In genomic region chr10:43383204-43383971, GRCh38 we compare ENCODE assay signal across 18 cellular contexts. TPM values are rescaled to one million over a fixed set of nuclear protein-coding genes. Genes with fewer than 3 reads are reported as not detected.
DNase-seq lines count a peak whose midpoint lies in the region; ATAC-seq, FAIRE-seq and TF ChIP-seq lines count a peak whose summit lies in the region.
"Had no signal": no experiment of that assay in that cellular context is flagged by ENCODE, and none has a peak within 500 bp of the region (broad histone marks: within the 10 kb centered on the region; RNA-seq: fewer than 3 reads in every experiment).

No MANE protein-coding gene starts in this region.

- H3K36me3 Mint-ChIP-seq in WTC11: peaks cover 28% of the 10 kb centered on the region

- no peak for TF ChIP-seq CTCF in A549 (IDR thresholded peaks at IDR 0.05)
- no peak for TF ChIP-seq CTCF in DND-41 (IDR thresholded peaks at IDR 0.05; ENCODE audit: borderline replicate concordance, extremely low read depth, low read length, poor library complexity, severe bottlenecking)
- no peak for TF ChIP-seq CTCF in WTC11 (IDR thresholded peaks at IDR 0.05)
- TF ChIP-seq CTCF in GM13977 (IDR thresholded peaks at IDR 0.05; ENCODE audit: extremely low read depth, insufficient read depth, missing control alignments): no peak
- TF ChIP-seq CTCF in upper lobe of left lung (IDR thresholded peaks at IDR 0.05): no peak

- no peak for DNase-seq in A549 (ENCODE audit: low read depth in 1 of 2, low spot score in 1 of 2)
- no peak for DNase-seq in DND-41
- no peak for DNase-seq in WTC11 (ENCODE audit: low spot score)
- no peak for DNase-seq in left lobe of liver (ENCODE audit: low spot score)
- no peak for DNase-seq in NCI-H2196 (lab: John Stamatoyannopoulos, UW; ENCODE audit: unreplicated experiment)
- DNase-seq in GM13977 (ENCODE audit: low spot score): no peak
- no peak for DNase-seq in upper lobe of left lung
- no peak for DNase-seq in sciatic nerve (ENCODE audit: low spot score)
- DNase-seq: activated CD8-positive, alpha-beta memory T cell treated with anti-CD3 and anti-CD28 coated beads, Interleukin-2, amount 50 U/mL, for 4 hours; anterior cingulate cortex; C1 segment of cervical spinal cord; effector memory CD4-positive, alpha-beta T cell; heart right ventricle; NCI-H1048; NCI-H446; SHP77 treated with DMSO at 0.1 percent for 48 hours; stimulated activated CD4-positive, alpha-beta T cell treated with anti-CD3 and anti-CD28 coated beads, Interleukin-1b, Interleukin-23, amount 100 ng/mL, for 48 hours had no signal

- H3K4me2 ChIP-seq in A549 (peak overlapping the region; percentile 62), DND-41 (ENCODE audit: insufficient read depth, low read length) (no peak overlapping the region)

- ATAC-seq in A549 (peak; percentile 35 to 37; a peak in 4 of 6 replicates), DND-41 (ENCODE audit: insufficient read depth, low read depth) (peak; percentile 35), WTC11 (peak; percentile 11), left lobe of liver (peak; percentile 13), upper lobe of left lung (ENCODE audit: low FRiP score in 2 of 2) (no peak), sciatic nerve (no peak)

- no peaks in the 10 kb centered on the region for H3K9me3 Mint-ChIP-seq in WTC11

- H3K4me3 ChIP-seq in A549 (no peak overlapping the region), DND-41 (ENCODE audit: low read depth in 1 of 2, low read length in 2 of 2) (no peak overlapping the region), upper lobe of left lung (no peak overlapping the region)
- H3K4me3 ChIP-seq: heart right ventricle had no signal

- H3K9ac ChIP-seq in DND-41 (ENCODE audit: low read depth, low read length): no peak overlapping the region

- in situ Hi-C loops in GM13977 (cut with MboI; ENCODE audit: low pct_unique_long_range_greater_than_20kb, low sequenced_read_pairs, unreplicated experiment): no loop called here

- peaks cover 19% of the 10 kb centered on the region for H3K79me2 ChIP-seq in DND-41 (ENCODE audit: insufficient read depth, low read length)

- no peak for TF ChIP-seq POLR2A in A549 (IDR thresholded peaks at IDR 0.05; ENCODE audit: low read length)
- no peak for TF ChIP-seq POLR2A in upper lobe of left lung (IDR thresholded peaks at IDR 0.05)

- POLR2A ChIA-PET in A549 (lab: Yijun Ruan, JAX): interaction anchor here (0.6 kb wide), 1 partner anchor 26 kb away, joined by 3 read pairs; the partner anchor contains the start of gene HNRNPF
- POLR2A ChIA-PET in WTC11 (lab: Charles Lee): interaction anchor here (0.7 to 1.0 kb wide), 2 partner anchors 12 to 196 kb away, joined by 4 to 6 read pairs; no protein-coding TSS in a partner anchor

- no peak overlapping the region for H3K27ac Mint-ChIP-seq in WTC11

- no peak for FAIRE-seq in A549 (lab: Jason Lieb, UNC)

- no peaks in the 10 kb centered on the region; the same call in 1 of the 2 replicates for H3K27me3 Mint-ChIP-seq in WTC11 (ENCODE audit: low read depth)

- no peak overlapping the region for H2AFZ ChIP-seq in DND-41 (ENCODE audit: low read depth, low read length)

- H4K20me1 ChIP-seq in DND-41 (ENCODE audit: insufficient read depth, low read length): peaks cover 32% of the 10 kb centered on the region

- 58% methylated on average over 14 of the region's 14 CpGs for WGBS in A549 (ENCODE audit: missing lambda C conversion rate)
- 66 to 71% methylated on average over 14 of the region's 14 CpGs for WGBS in upper lobe of left lung, 2 donors

- no peak overlapping the region for H3K4me3 Mint-ChIP-seq in WTC11

- TF ChIP-seq EP300 in A549 (IDR thresholded peaks at IDR 0.05) (no peak), upper lobe of left lung (IDR thresholded peaks at IDR 0.05) (no peak)

- no peak for TF ChIP-seq RAD21 in A549 (conservative IDR thresholded peaks at IDR 0.05 in 1 of 2, IDR thresholded peaks at IDR 0.05 in 1 of 2)

- peak overlapping the region; percentile 50 to 71; a peak in 5 of 6 replicates for H3K27ac ChIP-seq in A549
- H3K27ac ChIP-seq in DND-41 (ENCODE audit: low read length): no peak overlapping the region
- H3K27ac ChIP-seq in upper lobe of left lung: peak overlapping the region in 1 of 4 donors; percentile 13
- H3K27ac ChIP-seq: heart right ventricle had no signal

- peaks cover 28% of the 10 kb centered on the region for H3K4me1 ChIP-seq in A549
- no peaks in the 10 kb centered on the region for H3K4me1 ChIP-seq in DND-41 (ENCODE audit: insufficient read depth, low read length)
- no peaks in the 10 kb centered on the region for H3K4me1 ChIP-seq in upper lobe of left lung

- H3K36me3 ChIP-seq in DND-41 (ENCODE audit: insufficient read depth, low read length): peaks cover 35% of the 10 kb centered on the region
- H3K36me3 ChIP-seq in upper lobe of left lung: peaks cover 21 to 43% (median 29%) of the 10 kb centered on the region in 4 donors

- CTCF ChIA-PET in A549 (lab: Yijun Ruan, JAX): interaction anchor here (0.6 to 1.6 kb wide), 6 partner anchors 17 to 1572 kb away, joined by 3 to 7 read pairs (median 4); no protein-coding TSS in a partner anchor
- CTCF ChIA-PET in WTC11 (lab: Charles Lee): interaction anchor here (0.6 kb wide), 1 partner anchor 79 kb away, joined by 3 read pairs; no protein-coding TSS in a partner anchor

- no peaks in the 10 kb centered on the region for H3K9me3 ChIP-seq in A549
- H3K9me3 ChIP-seq in DND-41 (ENCODE audit: insufficient read depth, low read length, severe bottlenecking): no peaks in the 10 kb centered on the region
- no peaks in the 10 kb centered on the region for H3K9me3 ChIP-seq in upper lobe of left lung
- H3K9me3 ChIP-seq: heart right ventricle had no signal

- H3K27me3 ChIP-seq in DND-41 (ENCODE audit: insufficient read depth, low read length, poor library complexity) (no peaks in the 10 kb centered on the region), upper lobe of left lung (no peaks in the 10 kb centered on the region)
- H3K27me3 ChIP-seq: heart right ventricle had no signal

- intact Hi-C loops in sciatic nerve (cut with DNase I): no loop called here

- H3K4me1 Mint-ChIP-seq in WTC11: no peaks in the 10 kb centered on the region

TF ChIP-seq in A549, 52 proteins besides CTCF, POLR2A, EP300 and RAD21:
- TF ChIP-seq PBX3 (IDR thresholded peaks at IDR 0.05) (0 out of 2 replicates have a peak, but pooled peaks have one; percentile 33), FOSL2 (IDR thresholded peaks at IDR 0.05) (no peak), FOSL2 (CRISPR knock-in tag; IDR thresholded peaks at IDR 0.05) (no peak; the same call in 1 of the 2 replicates)

TF ChIP-seq in WTC11, 78 proteins besides CTCF, POLR2A, EP300 and RAD21 (continues in another document):
- TF ChIP-seq SP1 (CRISPR knock-in tag; conservative IDR thresholded peaks at IDR 0.05) (no peak), MLX (CRISPR knock-in tag; IDR thresholded peaks at IDR 0.05) (no peak)

RNA-seq across cellular contexts. Expression of gene FXYD4, which starts 12.0 kb away (rescaled TPM):
- polyA plus RNA-seq in A549 (2011; rRNA removed) (not detected in 2 replicates), A549 (2017; fragmentation: RNase III; extraction: RNeasy Plus Mini Kit Qiagen cat#74134 plus additional on column Dnase treatment) (not detected in 3 replicates)
- not detected in 2 replicates for polyA plus RNA-seq in A549 (2012; cell fraction: cytosol; rRNA removed)
- not detected in 2 replicates for polyA plus RNA-seq in A549 (2012; cell fraction: nucleus; rRNA removed)
- not detected in 2 replicates for polyA minus RNA-seq in A549 (2011; rRNA and poly(A)+ RNA removed)
- total RNA-seq in WTC11 (2021) (not detected in 3 replicates), left lobe of liver (not detected), upper lobe of left lung (1 to 10 TPM in 3 of 6 donors, not detected in 3; 2.5 to 4.0 (median 2.7) TPM), sciatic nerve (not detected)
- total RNA-seq: osteocyte had no signal
- polyA plus RNA-seq: heart right ventricle had no signal

RNA-seq across cellular contexts. Expression of gene HNRNPF, which starts 25.6 kb away (rescaled TPM):
- polyA plus RNA-seq in A549 (2011; rRNA removed) (198 and 271 TPM in 2 replicates), A549 (2017; fragmentation: RNase III; extraction: RNeasy Plus Mini Kit Qiagen cat#74134 plus additional on column Dnase treatment) (217 to 228 TPM (median 221 TPM) in 3 replicates)
- 236 and 250 TPM in 2 replicates for polyA plus RNA-seq in A549 (2012; cell fraction: cytosol; rRNA removed)
- 275 and 276 TPM in 2 replicates for polyA plus RNA-seq in A549 (2012; cell fraction: nucleus; rRNA removed)
- polyA minus RNA-seq in A549 (2011; rRNA and poly(A)+ RNA removed): 220 and 241 TPM in 2 replicates
- total RNA-seq in WTC11 (2021) (318 to 358 TPM (median 326 TPM) in 3 replicates), left lobe of liver (118 TPM), upper lobe of left lung (100 to 1,000 TPM in 5 of 6 donors, 10 to 100 TPM in 1; 80.7 to 225 (median 177) TPM), sciatic nerve (130 TPM)

RNA-seq across cellular contexts. Expression of gene ZNF487, which starts 53.5 kb away (rescaled TPM):
- polyA plus RNA-seq in A549 (2011; rRNA removed) (7.2 and 9.4 TPM in 2 replicates), A549 (2017; fragmentation: RNase III; extraction: RNeasy Plus Mini Kit Qiagen cat#74134 plus additional on column Dnase treatment) (3.7 to 4.9 TPM (median 4.3 TPM) in 3 replicates)
- 5.9 and 6.8 TPM in 2 replicates for polyA plus RNA-seq in A549 (2012; cell fraction: cytosol; rRNA removed)
- 4.3 and 5.4 TPM in 2 replicates for polyA plus RNA-seq in A549 (2012; cell fraction: nucleus; rRNA removed)
- polyA minus RNA-seq in A549 (2011; rRNA and poly(A)+ RNA removed): 3.0 and 4.7 TPM in 2 replicates
- total RNA-seq in WTC11 (2021) (1.2 to 2.3 TPM (median 1.4 TPM) in 3 replicates), left lobe of liver (1.8 TPM), upper lobe of left lung (10 to 100 TPM in 3 of 6 donors, 1 to 10 TPM in 3; 4.5 to 25.0 (median 11.0) TPM), sciatic nerve (14.3 TPM)

Comparison
In these comparisons a context has a peak if more than half of its experiments do, and no peak if none do; other contexts are left out.
1. ATAC-seq: peak in A549 (2 of 2), DND-41 (single experiment), WTC11 (single experiment) and left lobe of liver (single experiment); none in upper lobe of left lung (0 of 2) and sciatic nerve (single experiment).